ENCODE assay signal across 23 cellular contexts in the genomic region with DNA sequence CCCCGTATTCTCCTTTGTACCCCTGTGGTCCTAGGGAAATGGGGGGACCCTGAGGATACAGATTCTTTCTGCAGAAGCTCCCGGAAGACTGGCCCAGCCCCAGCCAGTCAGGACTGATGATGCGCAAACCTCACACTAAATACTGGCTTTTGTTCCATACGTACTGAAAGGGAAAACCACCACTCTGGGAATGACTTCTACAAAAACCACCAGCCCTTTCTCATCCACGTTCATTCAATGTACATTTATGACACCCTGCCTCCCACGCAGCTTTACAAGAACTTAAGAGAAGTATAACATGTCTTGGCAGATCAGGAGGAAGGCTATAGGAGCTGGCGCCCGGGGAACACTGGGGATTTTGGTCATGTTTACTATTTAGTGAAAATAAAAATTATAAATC.
A peak's percentile ranks its signal among the peaks of the same experiment; 100 is the strongest.
DNase-seq lines count a peak whose midpoint lies in the region; ATAC-seq and TF ChIP-seq lines count a peak whose summit lies in the region.
"Had no signal": no experiment of that assay in that cellular context is flagged by ENCODE, and none has a peak within 500 bp of the region (broad histone marks: within the 10 kb centered on the region; RNA-seq: fewer than 3 reads in every experiment).

No MANE protein-coding gene starts in this region.

- peak; percentile 75 for DNase-seq in activated CD4-positive, alpha-beta T cell treated with anti-CD3 and anti-CD28 coated beads for 36 hours
- no peak for DNase-seq in activated CD4-positive, alpha-beta T cell treated with anti-CD3 and anti-CD28 coated beads, Interleukin-2, amount 50 U/mL, for 1 hour
- peak; percentile 46 for DNase-seq in COLO829 (ENCODE audit: low spot score)
- DNase-seq in RWPE2 (ENCODE audit: low spot score): no peak
- DNase-seq in islet precursor cell: peak; percentile 51
- no peak for DNase-seq in NCI-H1048 (lab: John Stamatoyannopoulos, UW)
- no peak for DNase-seq in mesenteric fat pad (ENCODE audit: low spot score)
- DNase-seq in CD8-positive, alpha-beta memory T cell: no peak
- DNase-seq: 8988T; anterior cingulate cortex; BE2C; effector memory CD8-positive, alpha-beta T cell; heart right ventricle; naive thymus-derived CD8-positive, alpha-beta T cell; NCI-H1694; NCI-H226; PC-9; sigmoid colon; stimulated activated naive B cell treated with anti-CD40 and anti-IgM and Interleukin-4, amounts not matched to agents 10 μg/mL and 1 μg/mL and 100 μg/mL, for 72 hours; trophoblast cell had no signal

- H3K4me3 Mint-ChIP-seq in activated CD4-positive, alpha-beta T cell treated with anti-CD3 and anti-CD28 coated beads for 36 hours: no peak overlapping the region
- no peak overlapping the region for H3K4me3 Mint-ChIP-seq in CD8-positive, alpha-beta memory T cell
- H3K4me3 Mint-ChIP-seq: effector memory CD8-positive, alpha-beta T cell; memory B cell; naive thymus-derived CD8-positive, alpha-beta T cell; stimulated activated naive B cell treated with anti-CD40 and anti-IgM and Interleukin-4, amounts not matched to agents 10 μg/mL and 1 μg/mL and 100 μg/mL, for 72 hours; WTC11 had no signal

- H3K36me3 ChIP-seq in RWPE2 (ENCODE audit: low read depth): no peaks in the 10 kb centered on the region
- H3K36me3 ChIP-seq in CD8-positive, alpha-beta memory T cell (ENCODE audit: insufficient read depth, low read length): no peaks in the 10 kb centered on the region
- H3K36me3 ChIP-seq: BE2C, heart right ventricle, sigmoid colon had no signal

- H3K36me3 Mint-ChIP-seq in activated CD4-positive, alpha-beta T cell treated with anti-CD3 and anti-CD28 coated beads for 36 hours (ENCODE audit: low read depth): no peaks in the 10 kb centered on the region
- no peaks in the 10 kb centered on the region for H3K36me3 Mint-ChIP-seq in CD8-positive, alpha-beta memory T cell
- H3K36me3 Mint-ChIP-seq: memory B cell; naive thymus-derived CD8-positive, alpha-beta T cell; stimulated activated naive B cell treated with anti-CD40 and anti-IgM and Interleukin-4, amounts not matched to agents 10 μg/mL and 1 μg/mL and 100 μg/mL, for 72 hours; WTC11 had no signal

- no peak for TF ChIP-seq CTCF in RWPE2 (IDR thresholded peaks at IDR 0.05; ENCODE audit: poor library complexity, severe bottlenecking)

- no peaks in the 10 kb centered on the region for H3K27me3 ChIP-seq in RWPE2 (ENCODE audit: insufficient read depth, poor library complexity, severe bottlenecking)
- no peaks in the 10 kb centered on the region for H3K27me3 ChIP-seq in CD8-positive, alpha-beta memory T cell (ENCODE audit: insufficient read depth, low read length, poor library complexity, severe bottlenecking)
- H3K27me3 ChIP-seq: BE2C, heart right ventricle, sigmoid colon had no signal

- peaks cover 17% of the 10 kb centered on the region for H3K4me1 Mint-ChIP-seq in activated CD4-positive, alpha-beta T cell treated with anti-CD3 and anti-CD28 coated beads for 36 hours
- no peaks in the 10 kb centered on the region for H3K4me1 Mint-ChIP-seq in CD8-positive, alpha-beta memory T cell
- H3K4me1 Mint-ChIP-seq: memory B cell; naive thymus-derived CD8-positive, alpha-beta T cell; stimulated activated naive B cell treated with anti-CD40 and anti-IgM and Interleukin-4, amounts not matched to agents 10 μg/mL and 1 μg/mL and 100 μg/mL, for 72 hours had no signal

- no peak overlapping the region for H3K27ac Mint-ChIP-seq in activated CD4-positive, alpha-beta T cell treated with anti-CD3 and anti-CD28 coated beads for 36 hours
- no peak overlapping the region for H3K27ac Mint-ChIP-seq in CD8-positive, alpha-beta memory T cell
- H3K27ac Mint-ChIP-seq: effector memory CD8-positive, alpha-beta T cell; memory B cell; stimulated activated naive B cell treated with anti-CD40 and anti-IgM and Interleukin-4, amounts not matched to agents 10 μg/mL and 1 μg/mL and 100 μg/mL, for 72 hours; WTC11 had no signal

- H3K4me3 ChIP-seq in RWPE2 (ENCODE audit: severe bottlenecking): no peak overlapping the region
- no peak overlapping the region for H3K4me3 ChIP-seq in CD8-positive, alpha-beta memory T cell (ENCODE audit: low read length)
- H3K4me3 ChIP-seq: heart right ventricle, PC-9, sigmoid colon had no signal

- POLR2A ChIA-PET in activated CD4-positive, alpha-beta T cell treated with anti-CD3 and anti-CD28 coated beads for 36 hours (lab: Charles Lee): interaction anchor here (1.7 kb wide), 1 partner anchor 13 kb away, joined by 5 read pairs; no protein-coding TSS in a partner anchor
- POLR2A ChIA-PET in CD8-positive, alpha-beta memory T cell (lab: Charles Lee): no interaction called here

- peak; percentile 85 for ATAC-seq in activated CD4-positive, alpha-beta T cell treated with anti-CD3 and anti-CD28 coated beads for 36 hours
- ATAC-seq in RWPE2 (ENCODE audit: low read depth): peak; percentile 55; the same call in 2 of the 3 replicates
- ATAC-seq: effector memory CD8-positive, alpha-beta T cell; heart right ventricle; naive thymus-derived CD8-positive, alpha-beta T cell; WTC11 had no signal

- H3K27ac ChIP-seq in RWPE2 (ENCODE audit: poor library complexity, severe bottlenecking): no peak overlapping the region
- H3K27ac ChIP-seq in CD8-positive, alpha-beta memory T cell (ENCODE audit: low read depth, low read length): no peak overlapping the region
- H3K27ac ChIP-seq: heart right ventricle, parathyroid adenoma, PC-9, sigmoid colon had no signal

- no peaks in the 10 kb centered on the region for H3K9me3 Mint-ChIP-seq in activated CD4-positive, alpha-beta T cell treated with anti-CD3 and anti-CD28 coated beads for 36 hours (ENCODE audit: low read depth)
- no peaks in the 10 kb centered on the region for H3K9me3 Mint-ChIP-seq in CD8-positive, alpha-beta memory T cell
- H3K9me3 Mint-ChIP-seq: effector memory CD8-positive, alpha-beta T cell; memory B cell; naive thymus-derived CD8-positive, alpha-beta T cell; stimulated activated naive B cell treated with anti-CD40 and anti-IgM and Interleukin-4, amounts not matched to agents 10 μg/mL and 1 μg/mL and 100 μg/mL, for 72 hours had no signal

- intact Hi-C loops in activated CD4-positive, alpha-beta T cell treated with anti-CD3 and anti-CD28 coated beads for 36 hours (cut with DNase I, micrococcal nuclease): loop anchor here (1.0 kb wide), 2 partner anchors 12 to 13 kb away; no protein-coding TSS in a partner anchor

- H3K27me3 Mint-ChIP-seq in activated CD4-positive, alpha-beta T cell treated with anti-CD3 and anti-CD28 coated beads for 36 hours: peaks cover 31% of the 10 kb centered on the region
- no peaks in the 10 kb centered on the region for H3K27me3 Mint-ChIP-seq in CD8-positive, alpha-beta memory T cell
- H3K27me3 Mint-ChIP-seq: effector memory CD8-positive, alpha-beta T cell; naive thymus-derived CD8-positive, alpha-beta T cell; stimulated activated naive B cell treated with anti-CD40 and anti-IgM and Interleukin-4, amounts not matched to agents 10 μg/mL and 1 μg/mL and 100 μg/mL, for 72 hours had no signal

- peaks cover 16% of the 10 kb centered on the region for H3K4me1 ChIP-seq in RWPE2 (ENCODE audit: insufficient read depth, poor library complexity, severe bottlenecking)
- H3K4me1 ChIP-seq in CD8-positive, alpha-beta memory T cell (ENCODE audit: insufficient read depth, low read length): no peaks in the 10 kb centered on the region
- H3K4me1 ChIP-seq: BE2C, heart right ventricle, sigmoid colon had no signal

- CTCF ChIA-PET in activated CD4-positive, alpha-beta T cell treated with anti-CD3 and anti-CD28 coated beads for 36 hours (lab: Charles Lee): interaction anchor here (1.2 kb wide), 1 partner anchor 13 kb away, joined by 3 read pairs; no protein-coding TSS in a partner anchor
- CTCF ChIA-PET in CD8-positive, alpha-beta memory T cell (lab: Charles Lee): no interaction called here

- H3K9me3 ChIP-seq in RWPE2 (ENCODE audit: severe bottlenecking): no peaks in the 10 kb centered on the region
- no peaks in the 10 kb centered on the region for H3K9me3 ChIP-seq in CD8-positive, alpha-beta memory T cell (ENCODE audit: low read length)
- H3K9me3 ChIP-seq: BE2C, heart right ventricle, sigmoid colon had no signal

Comparison
In these comparisons a context has a peak if more than half of its experiments do, and no peak if none do; other contexts are left out.
1. DNase-seq: peak in activated CD4-positive, alpha-beta T cell treated with anti-CD3 and anti-CD28 coated beads for 36 hours (single experiment), COLO829 (single experiment) and islet precursor cell (single experiment); none in activated CD4-positive, alpha-beta T cell treated with anti-CD3 and anti-CD28 coated beads, Interleukin-2, amount 50 U/mL, for 1 hour (single experiment), RWPE2 (single experiment), NCI-H1048 (single experiment), mesenteric fat pad (single experiment) and CD8-positive, alpha-beta memory T cell (0 of 5).